In genomic region chr9:120110520-120110919, GRCh38 we compare ENCODE assay signal across 23 cellular contexts.
"Had no signal": no experiment of that assay in that cellular context is flagged by ENCODE, and none has a peak within 500 bp of the region (broad histone marks: within the 10 kb centered on the region; RNA-seq: fewer than 3 reads in every experiment).

No MANE protein-coding gene starts in this region.

- H3K4me3 Mint-ChIP-seq: activated B cell treated with CpG ODN at 0.5 μM for 24 hours; activated CD4-positive, alpha-beta T cell treated with anti-CD3 and anti-CD28 coated beads for 36 hours; activated naive CD8-positive, alpha-beta T cell treated with anti-CD3 and anti-CD28 coated beads for 36 hours; activated T-cell treated with anti-CD3 and anti-CD28 coated beads, Interleukin-2, amount 50 U/mL, for 24 hours; activated T-helper 17 cell treated with anti-CD3 and anti-CD28 coated beads, Interleukin-2, amount 50 U/mL, for 72 hours; dendritic cell treated with granulocyte-macrophage colony-stimulating factor and Interleukin-4, amounts not matched to agents 40 ng/mL and 50 ng/mL, for 4 days; memory B cell; natural killer cell treated with Interleukin-12 subunit alpha and Interleukin-12 subunit beta and Interleukin-15 and Interleukin-18, amount 100 ng/mL, for 72 hours; stimulated activated naive CD8-positive, alpha-beta T cell treated with anti-CD3 and anti-CD28 coated beads, Interleukin-15, Interleukin-2, amounts not matched to agents 100 ng/mL and 50 ng/mL, for 24 hours had no signal

- H3K36me3 Mint-ChIP-seq: activated naive CD8-positive, alpha-beta T cell treated with anti-CD3 and anti-CD28 coated beads for 36 hours; memory B cell; natural killer cell treated with Interleukin-12 subunit alpha and Interleukin-12 subunit beta and Interleukin-15 and Interleukin-18, amount 100 ng/mL, for 72 hours had no signal

- H3K4me1 Mint-ChIP-seq: activated B cell treated with CpG ODN at 0.5 μM for 24 hours; activated CD4-positive, alpha-beta T cell treated with anti-CD3 and anti-CD28 coated beads for 36 hours; activated naive CD8-positive, alpha-beta T cell treated with anti-CD3 and anti-CD28 coated beads for 36 hours; activated T-helper 17 cell treated with anti-CD3 and anti-CD28 coated beads, Interleukin-2, amount 50 U/mL, for 72 hours; memory B cell had no signal

- H3K9me3 Mint-ChIP-seq: activated B cell treated with CpG ODN at 0.5 μM for 24 hours; activated naive CD8-positive, alpha-beta T cell treated with anti-CD3 and anti-CD28 coated beads for 36 hours; activated T-cell treated with anti-CD3 and anti-CD28 coated beads, Interleukin-2, amount 50 U/mL, for 24 hours; activated T-helper 17 cell treated with anti-CD3 and anti-CD28 coated beads, Interleukin-2, amount 50 U/mL, for 72 hours; dendritic cell treated with granulocyte-macrophage colony-stimulating factor and Interleukin-4, amounts not matched to agents 40 ng/mL and 50 ng/mL, for 4 days; memory B cell; natural killer cell treated with Interleukin-12 subunit alpha and Interleukin-12 subunit beta and Interleukin-15 and Interleukin-18, amount 100 ng/mL, for 72 hours had no signal

- H3K27me3 Mint-ChIP-seq: dendritic cell treated with granulocyte-macrophage colony-stimulating factor and Interleukin-4, amounts not matched to agents 40 ng/mL and 50 ng/mL, for 4 days had no signal

- DNase-seq: activated B cell treated with CpG ODN at 0.5 μM for 24 hours; activated CD4-positive, alpha-beta T cell treated with anti-CD3 and anti-CD28 coated beads for 36 hours; activated CD4-positive, alpha-beta T cell treated with anti-CD3 and anti-CD28 coated beads, Interleukin-2, amount 50 U/mL, for 4 hours; activated CD8-positive, alpha-beta memory T cell treated with anti-CD3 and anti-CD28 coated beads for 24 hours; activated CD8-positive, alpha-beta memory T cell treated with anti-CD3 and anti-CD28 coated beads, Interleukin-2, amount 50 U/mL, for 4 hours; activated naive CD8-positive, alpha-beta T cell treated with anti-CD3 and anti-CD28 coated beads for 36 hours; activated T-cell treated with anti-CD3 and anti-CD28 coated beads, Interleukin-2, amount 50 U/mL, for 24 hours; amniotic stem cell; effector CD4-positive, alpha-beta T cell; heart right ventricle; islet precursor cell; left cardiac atrium; psoas muscle; stimulated activated CD4-positive, alpha-beta T cell treated with anti-CD3 and anti-CD28 coated beads, Interleukin-12 subunit alpha, Interleukin-12 subunit beta, amount 100 ng/mL, for 4 hours; T-helper 9 cell; thyroid gland; upper lobe of right lung had no signal

- H3K4me3 ChIP-seq: heart right ventricle, psoas muscle, right atrium auricular region, thyroid gland, upper lobe of right lung had no signal

- H3K27ac Mint-ChIP-seq: activated B cell treated with CpG ODN at 0.5 μM for 24 hours; activated CD4-positive, alpha-beta T cell treated with anti-CD3 and anti-CD28 coated beads for 36 hours; activated naive CD8-positive, alpha-beta T cell treated with anti-CD3 and anti-CD28 coated beads for 36 hours; activated T-cell treated with anti-CD3 and anti-CD28 coated beads, Interleukin-2, amount 50 U/mL, for 24 hours; activated T-helper 17 cell treated with anti-CD3 and anti-CD28 coated beads, Interleukin-2, amount 50 U/mL, for 72 hours; dendritic cell treated with granulocyte-macrophage colony-stimulating factor and Interleukin-4, amounts not matched to agents 40 ng/mL and 50 ng/mL, for 4 days; memory B cell; natural killer cell treated with Interleukin-12 subunit alpha and Interleukin-12 subunit beta and Interleukin-15 and Interleukin-18, amount 100 ng/mL, for 72 hours; stimulated activated naive CD8-positive, alpha-beta T cell treated with anti-CD3 and anti-CD28 coated beads, Interleukin-15, Interleukin-2, amounts not matched to agents 100 ng/mL and 50 ng/mL, for 24 hours had no signal

- H3K27me3 ChIP-seq: right atrium auricular region, thyroid gland, upper lobe of right lung had no signal

- H3K36me3 ChIP-seq: heart right ventricle, right atrium auricular region, thyroid gland, upper lobe of right lung had no signal

- H3K27ac ChIP-seq: heart right ventricle, psoas muscle, right atrium auricular region, thyroid gland, upper lobe of right lung had no signal

- H3K9me3 ChIP-seq: heart right ventricle, psoas muscle, right atrium auricular region, thyroid gland, upper lobe of right lung had no signal

- H3K4me1 ChIP-seq: heart right ventricle, psoas muscle, right atrium auricular region, thyroid gland, upper lobe of right lung had no signal

- ATAC-seq: activated CD4-positive, alpha-beta T cell treated with anti-CD3 and anti-CD28 coated beads for 36 hours; activated T-helper 17 cell treated with anti-CD3 and anti-CD28 coated beads, Interleukin-2, amount 50 U/mL, for 72 hours; heart right ventricle; left cardiac atrium; natural killer cell treated with Interleukin-12 subunit alpha and Interleukin-12 subunit beta and Interleukin-15 and Interleukin-18, amount 100 ng/mL, for 72 hours; psoas muscle; upper lobe of right lung had no signal
